27 cellular contexts compared by ENCODE assay signal in genomic region chr9:127208416-127208815, GRCh38.
"Had no signal": no experiment of that assay in that cellular context is flagged by ENCODE, and none has a peak within 500 bp of the region (broad histone marks: within the 10 kb centered on the region; RNA-seq: fewer than 3 reads in every experiment).

No MANE protein-coding gene starts in this region.

- H3K27me3 ChIP-seq: left lung, right atrium auricular region, right lobe of liver, stomach, testis, thyroid gland, uterus had no signal

- H3K9me3 Mint-ChIP-seq: immature natural killer cell; naive thymus-derived CD8-positive, alpha-beta T cell; neural crest cell; stimulated activated naive B cell treated with anti-CD40 and anti-IgM and Interleukin-4, amounts not matched to agents 10 μg/mL and 1 μg/mL and 100 μg/mL, for 72 hours had no signal

- DNase-seq: hypothalamus; immature natural killer cell; kidney; left lung; lower lobe of right lung; mammary epithelial cell; mesenchymal stem cell; naive thymus-derived CD8-positive, alpha-beta T cell; nucleus accumbens; right lobe of liver; stimulated activated CD4-positive, alpha-beta T cell treated with anti-CD3 and anti-CD28 coated beads, Interleukin-12 subunit alpha, Interleukin-12 subunit beta, amount 100 ng/mL, for 4 hours; stimulated activated CD4-positive, alpha-beta T cell treated with anti-CD3 and anti-CD28 coated beads, Interleukin-15, amount 100 ng/mL, for 24 hours; stimulated activated CD4-positive, alpha-beta T cell treated with anti-CD3 and anti-CD28 coated beads, Interleukin-2, amount 100 ng/mL, for 24 hours; stimulated activated CD4-positive, alpha-beta T cell treated with anti-CD3 and anti-CD28 coated beads, Interleukin-4, amount 100 ng/mL, for 1 hour; stimulated activated naive B cell treated with anti-CD40 and anti-IgM and Interleukin-4, amounts not matched to agents 10 μg/mL and 1 μg/mL and 100 μg/mL, for 72 hours; stimulated activated naive CD8-positive, alpha-beta T cell treated with anti-CD3 and anti-CD28 coated beads, Interleukin-15, Interleukin-2, amounts not matched to agents 100 U/mL and 50 U/mL, for 24 hours; stomach; testis; thyroid gland; trophoblast cell had no signal

- H3K27ac ChIP-seq: left lung, lower lobe of right lung, parathyroid adenoma, right atrium auricular region, right lobe of liver, skin epidermis, stomach, testis, thyroid gland had no signal

- H3K4me1 ChIP-seq: left lung, lower lobe of right lung, parathyroid adenoma, right lobe of liver, thyroid gland, uterus had no signal

- H3K4me3 ChIP-seq: left lung, lower lobe of right lung, right atrium auricular region, right lobe of liver, skin epidermis, stomach, testis, thyroid gland, uterus had no signal

- H3K27ac Mint-ChIP-seq: immature natural killer cell; progenitor cell of endocrine pancreas; stimulated activated naive B cell treated with anti-CD40 and anti-IgM and Interleukin-4, amounts not matched to agents 10 μg/mL and 1 μg/mL and 100 μg/mL, for 72 hours had no signal

- ATAC-seq: left colon; lower lobe of right lung; naive thymus-derived CD8-positive, alpha-beta T cell; stimulated activated naive B cell treated with anti-CD40 and anti-IgM and Interleukin-4, amounts not matched to agents 10 μg/mL and 1 μg/mL and 100 μg/mL, for 72 hours; stimulated activated naive CD8-positive, alpha-beta T cell treated with anti-CD3 and anti-CD28 coated beads, Interleukin-15, Interleukin-2, amounts not matched to agents 100 U/mL and 50 U/mL, for 24 hours had no signal

- H3K4me3 Mint-ChIP-seq: immature natural killer cell; naive thymus-derived CD8-positive, alpha-beta T cell; neural crest cell; stimulated activated naive B cell treated with anti-CD40 and anti-IgM and Interleukin-4, amounts not matched to agents 10 μg/mL and 1 μg/mL and 100 μg/mL, for 72 hours had no signal

- H3K27me3 Mint-ChIP-seq: progenitor cell of endocrine pancreas; stimulated activated naive B cell treated with anti-CD40 and anti-IgM and Interleukin-4, amounts not matched to agents 10 μg/mL and 1 μg/mL and 100 μg/mL, for 72 hours had no signal

- H3K9me3 ChIP-seq: left lung, lower lobe of right lung, right atrium auricular region, right lobe of liver, stomach, testis, thyroid gland, uterus had no signal

- H3K36me3 ChIP-seq: left lung, lower lobe of right lung, right atrium auricular region, right lobe of liver, thyroid gland, uterus had no signal

- H3K36me3 Mint-ChIP-seq: stimulated activated naive B cell treated with anti-CD40 and anti-IgM and Interleukin-4, amounts not matched to agents 10 μg/mL and 1 μg/mL and 100 μg/mL, for 72 hours had no signal

- H3K4me1 Mint-ChIP-seq: immature natural killer cell; neural crest cell; stimulated activated naive B cell treated with anti-CD40 and anti-IgM and Interleukin-4, amounts not matched to agents 10 μg/mL and 1 μg/mL and 100 μg/mL, for 72 hours had no signal
